Comparison of ENCODE assay signal across 12 cellular contexts in genomic region chr4:151676301-151676700, GRCh38.
DNase-seq lines count a peak whose midpoint lies in the region; ATAC-seq and TF ChIP-seq lines count a peak whose summit lies in the region.
"Had no signal": no experiment of that assay in that cellular context is flagged by ENCODE, and none has a peak within 500 bp of the region (broad histone marks: within the 10 kb centered on the region; RNA-seq: fewer than 3 reads in every experiment).

No MANE protein-coding gene starts in this region.

- CTCF ChIA-PET in activated naive CD4-positive, alpha-beta T cell treated with anti-CD3 and anti-CD28 coated beads, Interleukin-2, amount 10 ng/mL, durations not matched to agents 7 days and 5 days (lab: Charles Lee) = interaction anchor here (0.6 to 0.9 kb wide), 2 partner anchors 126 to 487 kb away, joined by 3 read pairs; no protein-coding TSS in a partner anchor

- H3K36me3 Mint-ChIP-seq in nephron progenitor cell (ENCODE audit: low read depth) = peaks cover 6% of the 10 kb centered on the region
- H3K36me3 Mint-ChIP-seq in activated naive CD4-positive, alpha-beta T cell treated with anti-CD3 and anti-CD28 coated beads, Interleukin-2, amount 10 ng/mL, durations not matched to agents 7 days and 5 days = no peaks in the 10 kb centered on the region

- intact Hi-C loops in dorsolateral prefrontal cortex (cut with DNase I) = loop anchor here in 1 of 2 donors (5.0 kb wide), 1 partner anchor 54 kb away; no protein-coding TSS in a partner anchor
- intact Hi-C loops in head of caudate nucleus (cut with DNase I) = no loop called here

- DNase-seq in ELR (ENCODE audit: low read depth) = peak; percentile 83
- DNase-seq in NCI-H2171 (lab: John Stamatoyannopoulos, UW) = peak; percentile 33
- peak in 3 of 10 donors; percentile 49 to 70 (median 57) for DNase-seq in dorsolateral prefrontal cortex
- DNase-seq in nephron progenitor cell = no peak
- DNase-seq in head of caudate nucleus = no peak
- DNase-seq in activated naive CD4-positive, alpha-beta T cell treated with anti-CD3 and anti-CD28 coated beads, Interleukin-2, amount 10 ng/mL, durations not matched to agents 7 days and 5 days = no peak
- DNase-seq: activated effector memory CD4-positive, alpha-beta T cell treated with anti-CD3 and anti-CD28 coated beads, Interleukin-2, amount 50 U/mL, for 16 hours; DND-41; NCI-H146 had no signal

- H3K9me3 Mint-ChIP-seq in nephron progenitor cell = no peaks in the 10 kb centered on the region
- H3K9me3 Mint-ChIP-seq in activated naive CD4-positive, alpha-beta T cell treated with anti-CD3 and anti-CD28 coated beads, Interleukin-2, amount 10 ng/mL, durations not matched to agents 7 days and 5 days = no peaks in the 10 kb centered on the region

- no peaks in the 10 kb centered on the region for H3K27me3 ChIP-seq in dorsolateral prefrontal cortex
- H3K27me3 ChIP-seq: tibial nerve had no signal

- H3K27ac Mint-ChIP-seq in nephron progenitor cell = peak overlapping the region; percentile 84
- H3K27ac Mint-ChIP-seq in activated naive CD4-positive, alpha-beta T cell treated with anti-CD3 and anti-CD28 coated beads, Interleukin-2, amount 10 ng/mL, durations not matched to agents 7 days and 5 days = no peak overlapping the region

- peaks cover 79% of the 10 kb centered on the region for H3K4me1 Mint-ChIP-seq in nephron progenitor cell
- no peaks in the 10 kb centered on the region for H3K4me1 Mint-ChIP-seq in activated naive CD4-positive, alpha-beta T cell treated with anti-CD3 and anti-CD28 coated beads, Interleukin-2, amount 10 ng/mL, durations not matched to agents 7 days and 5 days

- ATAC-seq in GM21717 (IDR thresholded peaks at IDR 0.05; ENCODE audit: unreplicated experiment) (no peak), GM18502 (IDR thresholded peaks at IDR 0.05; ENCODE audit: poor library complexity, unreplicated experiment) (no peak)

- peak overlapping the region in 42 of 59 donors; percentile 3 to 85 (median 68) for H3K27ac ChIP-seq in dorsolateral prefrontal cortex

- TF ChIP-seq CTCF in dorsolateral prefrontal cortex (IDR thresholded peaks at IDR 0.05 in 54 of 56, conservative IDR thresholded peaks at IDR 0.05 in 2 of 56; ENCODE audit: low read depth in 1 of 56, partially characterized antibody in 56 of 56) (no peak), nephron progenitor cell (IDR thresholded peaks at IDR 0.05) (no peak)

- H3K4me3 ChIP-seq in dorsolateral prefrontal cortex = no peak overlapping the region
- H3K4me3 ChIP-seq: tibial nerve had no signal

- no peaks in the 10 kb centered on the region for H3K27me3 Mint-ChIP-seq in nephron progenitor cell (ENCODE audit: low read depth, poor library complexity)
- H3K27me3 Mint-ChIP-seq in activated naive CD4-positive, alpha-beta T cell treated with anti-CD3 and anti-CD28 coated beads, Interleukin-2, amount 10 ng/mL, durations not matched to agents 7 days and 5 days = no peaks in the 10 kb centered on the region

- no peak overlapping the region for H3K4me3 Mint-ChIP-seq in nephron progenitor cell
- no peak overlapping the region for H3K4me3 Mint-ChIP-seq in activated naive CD4-positive, alpha-beta T cell treated with anti-CD3 and anti-CD28 coated beads, Interleukin-2, amount 10 ng/mL, durations not matched to agents 7 days and 5 days

Comparison
In these comparisons a context has a peak if more than half of its experiments do, and no peak if none do; other contexts are left out.
1. DNase-seq: peak in ELR (single experiment) and NCI-H2171 (single experiment); none in nephron progenitor cell (single experiment), head of caudate nucleus (0 of 42) and activated naive CD4-positive, alpha-beta T cell treated with anti-CD3 and anti-CD28 coated beads, Interleukin-2, amount 10 ng/mL, durations not matched to agents 7 days and 5 days (single experiment).